Comparison of ENCODE assay signal across 10 cellular contexts in the genomic region with DNA sequence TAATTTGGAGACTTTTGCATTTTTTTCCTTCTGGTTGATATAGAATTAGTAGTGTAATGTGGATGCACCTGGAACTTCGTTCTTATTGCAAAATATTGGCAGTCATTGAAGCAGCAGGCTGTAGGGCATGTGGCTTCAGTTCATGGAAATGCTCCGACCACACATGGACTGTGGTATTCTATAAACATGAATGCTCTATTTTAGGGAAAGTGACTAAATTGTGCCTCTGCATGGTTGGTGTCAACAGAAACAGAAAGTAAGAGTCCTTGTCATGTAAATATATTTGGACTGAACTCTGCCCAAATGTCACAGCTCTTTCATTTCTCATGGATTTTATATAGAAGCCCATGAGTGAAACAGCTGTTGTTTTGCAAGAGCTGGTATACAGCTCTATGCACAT.
DNase-seq lines count a peak whose midpoint lies in the region; ATAC-seq and TF ChIP-seq lines count a peak whose summit lies in the region.
"Had no signal": no experiment of that assay in that cellular context is flagged by ENCODE, and none has a peak within 500 bp of the region (broad histone marks: within the 10 kb centered on the region; RNA-seq: fewer than 3 reads in every experiment).

No MANE protein-coding gene starts in this region.

- TF ChIP-seq CTCF in Loucy (conservative IDR thresholded peaks at IDR 0.05; ENCODE audit: low read length) = no peak
- no peak for TF ChIP-seq CTCF in breast epithelium (IDR thresholded peaks at IDR 0.05)

- H4K20me1 ChIP-seq in Loucy (ENCODE audit: insufficient read depth, low read length, poor library complexity, severe bottlenecking) = no peaks in the 10 kb centered on the region

- H3K9me2 ChIP-seq in Loucy (replicated peaks; ENCODE audit: low read depth, low read length) = no peaks in the 10 kb centered on the region

- H3K4me3 ChIP-seq in Loucy (ENCODE audit: low read length, poor library complexity, severe bottlenecking) (no peak overlapping the region), breast epithelium (no peak overlapping the region)

- H2AFZ ChIP-seq in Loucy (ENCODE audit: low read length) = peak overlapping the region; percentile 59; the same call in 1 of the 2 replicates

- ATAC-seq in GM19351 (IDR thresholded peaks at IDR 0.05; ENCODE audit: unreplicated experiment) = peak; percentile 99
- ATAC-seq in HG02763 (IDR thresholded peaks at IDR 0.05; ENCODE audit: unreplicated experiment) = peak; percentile 78
- ATAC-seq: activated T-helper 17 cell treated with anti-CD3 and anti-CD28 coated beads, Interleukin-2, amount 50 U/mL, for 72 hours had no signal

- no peak for TF ChIP-seq POLR2A in breast epithelium (IDR thresholded peaks at IDR 0.05)

- no peaks in the 10 kb centered on the region for H3K4me1 ChIP-seq in Loucy (ENCODE audit: insufficient read depth, low read length, poor library complexity, severe bottlenecking)
- no peaks in the 10 kb centered on the region for H3K4me1 ChIP-seq in breast epithelium

- intact Hi-C loops in breast epithelium (cut with DNase I; ENCODE audit: low total_unique reads) = loop anchor here (5.0 kb wide), 1 partner anchor 166 kb away; no protein-coding TSS in a partner anchor

- H3K4me2 ChIP-seq in Loucy (ENCODE audit: low read depth, low read length, poor library complexity, severe bottlenecking) = peak overlapping the region; percentile 24

- H3K27me3 ChIP-seq in Loucy (ENCODE audit: insufficient read depth, low read length, poor library complexity, severe bottlenecking) = no peaks in the 10 kb centered on the region
- H3K27me3 ChIP-seq in breast epithelium = no peaks in the 10 kb centered on the region

- H3K27ac ChIP-seq in breast epithelium = no peak overlapping the region

- peak; percentile 4 for DNase-seq in medulla oblongata (ENCODE audit: extremely low spot score)
- DNase-seq in breast epithelium (ENCODE audit: low spot score in 2 of 2) = no peak
- DNase-seq in kidney glomerular epithelial cell (lab: John Stamatoyannopoulos, UW) = no peak
- no peak for DNase-seq in ureter (ENCODE audit: low spot score)
- DNase-seq: NCI-H2107, occipital lobe had no signal

- no peaks in the 10 kb centered on the region for H3K9me3 ChIP-seq in Loucy (ENCODE audit: insufficient read depth, low read depth, low read length)
- no peaks in the 10 kb centered on the region for H3K9me3 ChIP-seq in breast epithelium

- H3F3A ChIP-seq in Loucy (ENCODE audit: low read depth) = no peaks in the 10 kb centered on the region

- H3K36me3 ChIP-seq in Loucy (ENCODE audit: insufficient read depth, low read length) (no peaks in the 10 kb centered on the region), breast epithelium (no peaks in the 10 kb centered on the region)

- no peaks in the 10 kb centered on the region for H3K79me2 ChIP-seq in Loucy (ENCODE audit: insufficient read depth, low read length)

- H3K9ac ChIP-seq in Loucy (ENCODE audit: low read depth, low read length, poor library complexity, severe bottlenecking) = no peak overlapping the region
